Comparison of ENCODE assay signal across 33 cellular contexts in genomic region chr19:56980864-56981263, GRCh38.
"Had no signal": no experiment of that assay in that cellular context is flagged by ENCODE, and none has a peak within 500 bp of the region (broad histone marks: within the 10 kb centered on the region; RNA-seq: fewer than 3 reads in every experiment).

No MANE protein-coding gene starts in this region.

- H3K4me3 Mint-ChIP-seq: activated CD4-positive, alpha-beta T cell treated with anti-CD3 and anti-CD28 coated beads, Interleukin-2, amount 10 ng/mL, durations not matched to agents 24 days and 14 days; activated CD8-positive, alpha-beta T cell treated with anti-CD3 and anti-CD28 coated beads, Interleukin-2, amount 10 ng/mL, durations not matched to agents 7 days and 5 days; activated naive CD4-positive, alpha-beta T cell treated with anti-CD3 and anti-CD28 coated beads, Interleukin-2, amount 50 U/mL, for 24 hours; activated naive CD8-positive, alpha-beta T cell treated with anti-CD3 and anti-CD28 coated beads, Interleukin-2, amount 10 ng/mL, durations not matched to agents 7 days and 5 days; activated T-cell treated with anti-CD3 and anti-CD28 coated beads, Interleukin-2, amount 50 U/mL, for 24 hours had no signal

- H3K36me3 ChIP-seq: breast epithelium, Peyer's patch, SJSA1, WERI-Rb-1 had no signal

- DNase-seq: activated CD4-positive, alpha-beta T cell treated with anti-CD3 and anti-CD28 coated beads for 1 hour; activated CD4-positive, alpha-beta T cell treated with anti-CD3 and anti-CD28 coated beads, Interleukin-2, amount 10 ng/mL, durations not matched to agents 24 days and 14 days; activated CD4-positive, alpha-beta T cell treated with anti-CD3 and anti-CD28 coated beads, Interleukin-2, amount 50 U/mL, for 48 hours; activated CD4-positive, CD25-positive, alpha-beta regulatory T cell; activated CD8-positive, alpha-beta T cell treated with anti-CD3 and anti-CD28 coated beads, Interleukin-2, amount 10 ng/mL, durations not matched to agents 7 days and 5 days; activated gamma-delta T cell; activated naive CD4-positive, alpha-beta T cell treated with Interleukin-2 at 50 U/mL for 16 hours; activated naive CD8-positive, alpha-beta T cell treated with anti-CD3 and anti-CD28 coated beads, Interleukin-2, amount 10 ng/mL, durations not matched to agents 7 days and 5 days; activated T-cell treated with anti-CD3 and anti-CD28 coated beads, Interleukin-2, amount 50 U/mL, for 24 hours; body of pancreas; MM.1S; MV-4-11; NCI-H1092; NCI-H1436 treated with DMSO at 0.1 percent for 48 hours; NCI-H1694 treated with DMSO at 0.1 percent for 48 hours; NCI-H2029; NCI-H345; NCI-H524 treated with DMSO at 0.1 percent for 48 hours; PC-3; Peyer's patch; RPMI8226; SHP77 treated with DMSO at 0.1 percent for 48 hours; SW 1271; T-helper 1 cell; T-helper 2 cell; T-helper 9 cell; WERI-Rb-1 had no signal

- H3K4me1 Mint-ChIP-seq: activated CD4-positive, alpha-beta T cell treated with anti-CD3 and anti-CD28 coated beads, Interleukin-2, amount 10 ng/mL, durations not matched to agents 24 days and 14 days; activated naive CD4-positive, alpha-beta T cell treated with anti-CD3 and anti-CD28 coated beads, Interleukin-2, amount 50 U/mL, for 24 hours; activated naive CD8-positive, alpha-beta T cell treated with anti-CD3 and anti-CD28 coated beads, Interleukin-2, amount 10 ng/mL, durations not matched to agents 7 days and 5 days had no signal

- H3K27me3 ChIP-seq: body of pancreas, breast epithelium, Peyer's patch, SJSA1 had no signal

- H3K27ac ChIP-seq: body of pancreas, breast epithelium, KMS-11, Peyer's patch, SJSA1, WERI-Rb-1 had no signal

- H3K27me3 Mint-ChIP-seq: activated CD4-positive, alpha-beta T cell treated with anti-CD3 and anti-CD28 coated beads, Interleukin-2, amount 10 ng/mL, durations not matched to agents 24 days and 14 days; activated naive CD8-positive, alpha-beta T cell treated with anti-CD3 and anti-CD28 coated beads, Interleukin-2, amount 10 ng/mL, durations not matched to agents 7 days and 5 days; activated T-cell treated with anti-CD3 and anti-CD28 coated beads, Interleukin-2, amount 50 U/mL, for 24 hours had no signal

- H3K4me3 ChIP-seq: body of pancreas, breast epithelium, Peyer's patch, SJSA1 had no signal

- ATAC-seq: activated CD8-positive, alpha-beta T cell treated with anti-CD3 and anti-CD28 coated beads, Interleukin-2, amount 10 ng/mL, durations not matched to agents 7 days and 5 days; body of pancreas; PC-3 had no signal

- FAIRE-seq: astrocyte had no signal

- H3K4me1 ChIP-seq: body of pancreas, breast epithelium, Peyer's patch, SJSA1 had no signal

- H3K36me3 Mint-ChIP-seq: activated naive CD8-positive, alpha-beta T cell treated with anti-CD3 and anti-CD28 coated beads, Interleukin-2, amount 10 ng/mL, durations not matched to agents 7 days and 5 days had no signal

- H3K27ac Mint-ChIP-seq: activated CD4-positive, alpha-beta T cell treated with anti-CD3 and anti-CD28 coated beads, Interleukin-2, amount 10 ng/mL, durations not matched to agents 24 days and 14 days; activated CD8-positive, alpha-beta T cell treated with anti-CD3 and anti-CD28 coated beads, Interleukin-2, amount 10 ng/mL, durations not matched to agents 7 days and 5 days; activated naive CD4-positive, alpha-beta T cell treated with anti-CD3 and anti-CD28 coated beads, Interleukin-2, amount 50 U/mL, for 24 hours; activated naive CD8-positive, alpha-beta T cell treated with anti-CD3 and anti-CD28 coated beads, Interleukin-2, amount 10 ng/mL, durations not matched to agents 7 days and 5 days; activated T-cell treated with anti-CD3 and anti-CD28 coated beads, Interleukin-2, amount 50 U/mL, for 24 hours; activated T-helper 2 cell treated with anti-CD3 and anti-CD28 coated beads, Interferon-gamma antibody, Interleukin-2, Interleukin-4, amounts not matched to agents 10 μg/mL and 5 μg/mL and 100 μg/mL, durations not matched to agents 14 hours and 24 hours and 36 hours had no signal
